In genomic region chr5:43193952-43194321, GRCh38 we compare ENCODE assay signal across 8 cellular contexts. TPM values are rescaled to one million over a fixed set of nuclear protein-coding genes. Genes with fewer than 3 reads are reported as not detected.
A peak's percentile ranks its signal among the peaks of the same experiment; 100 is the strongest.
DNase-seq lines count a peak whose midpoint lies in the region; TF ChIP-seq lines count a peak whose summit lies in the region.

No MANE protein-coding gene starts in this region.

- H3K4me3 Mint-ChIP-seq in activated naive CD4-positive, alpha-beta T cell treated with anti-CD3 and anti-CD28 coated beads for 36 hours = peak overlapping the region; percentile 72
- no peak overlapping the region for H3K4me3 Mint-ChIP-seq in activated naive CD4-positive, alpha-beta T cell treated with anti-CD3 and anti-CD28 coated beads, Interleukin-2, amount 10 ng/mL, durations not matched to agents 7 days and 5 days
- H3K4me3 Mint-ChIP-seq in activated naive CD8-positive, alpha-beta T cell = peak overlapping the region; percentile 91

- H3K27ac ChIP-seq in transverse colon = peak overlapping the region in 3 of 4 donors; percentile 14 to 55 (median 40)

- peaks cover 7 to 25% (median 17%) of the 10 kb centered on the region in 4 donors for H3K4me1 ChIP-seq in transverse colon

- H3K36me3 Mint-ChIP-seq in activated naive CD4-positive, alpha-beta T cell treated with anti-CD3 and anti-CD28 coated beads for 36 hours (ENCODE audit: low read depth) = no peaks in the 10 kb centered on the region
- H3K36me3 Mint-ChIP-seq in activated naive CD4-positive, alpha-beta T cell treated with anti-CD3 and anti-CD28 coated beads, Interleukin-2, amount 10 ng/mL, durations not matched to agents 7 days and 5 days = no peaks in the 10 kb centered on the region
- no peaks in the 10 kb centered on the region for H3K36me3 Mint-ChIP-seq in activated naive CD8-positive, alpha-beta T cell

- H3K27me3 Mint-ChIP-seq in activated naive CD4-positive, alpha-beta T cell treated with anti-CD3 and anti-CD28 coated beads for 36 hours (ENCODE audit: low read depth) = peaks cover 21% of the 10 kb centered on the region
- peaks cover 37% of the 10 kb centered on the region for H3K27me3 Mint-ChIP-seq in activated naive CD4-positive, alpha-beta T cell treated with anti-CD3 and anti-CD28 coated beads, Interleukin-2, amount 10 ng/mL, durations not matched to agents 7 days and 5 days
- H3K27me3 Mint-ChIP-seq in activated naive CD8-positive, alpha-beta T cell = peaks cover 8% of the 10 kb centered on the region

- no peaks in the 10 kb centered on the region for H3K36me3 ChIP-seq in transverse colon

- no peak for TF ChIP-seq CTCF in transverse colon (IDR thresholded peaks at IDR 0.05)

- H3K9me3 Mint-ChIP-seq in activated naive CD4-positive, alpha-beta T cell treated with anti-CD3 and anti-CD28 coated beads for 36 hours = no peaks in the 10 kb centered on the region
- no peaks in the 10 kb centered on the region for H3K9me3 Mint-ChIP-seq in activated naive CD4-positive, alpha-beta T cell treated with anti-CD3 and anti-CD28 coated beads, Interleukin-2, amount 10 ng/mL, durations not matched to agents 7 days and 5 days
- no peaks in the 10 kb centered on the region for H3K9me3 Mint-ChIP-seq in activated naive CD8-positive, alpha-beta T cell (ENCODE audit: low read depth)

- CTCF ChIA-PET in activated naive CD4-positive, alpha-beta T cell treated with anti-CD3 and anti-CD28 coated beads for 36 hours (lab: Charles Lee) = interaction anchor here (1.0 to 3.8 kb wide), 3 partner anchors 88 to 290 kb away, joined by 4 to 20 read pairs (median 8); partner anchors contain the start of gene TMEM267
- CTCF ChIA-PET in activated naive CD4-positive, alpha-beta T cell treated with anti-CD3 and anti-CD28 coated beads, Interleukin-2, amount 10 ng/mL, durations not matched to agents 7 days and 5 days (lab: Charles Lee) = interaction anchor here (0.6 to 2.4 kb wide), 3 partner anchors 70 to 112 kb away, joined by 3 to 10 read pairs (median 3); no protein-coding TSS in a partner anchor

- H3K4me1 Mint-ChIP-seq in activated naive CD4-positive, alpha-beta T cell treated with anti-CD3 and anti-CD28 coated beads for 36 hours (ENCODE audit: low read depth) = peaks cover 31% of the 10 kb centered on the region
- H3K4me1 Mint-ChIP-seq in activated naive CD4-positive, alpha-beta T cell treated with anti-CD3 and anti-CD28 coated beads, Interleukin-2, amount 10 ng/mL, durations not matched to agents 7 days and 5 days = peaks cover 25% of the 10 kb centered on the region
- peaks cover 26% of the 10 kb centered on the region for H3K4me1 Mint-ChIP-seq in activated naive CD8-positive, alpha-beta T cell (ENCODE audit: low read depth)

- intact Hi-C loops in activated naive CD4-positive, alpha-beta T cell treated with anti-CD3 and anti-CD28 coated beads for 36 hours (cut with micrococcal nuclease) = loop anchor here (1.0 to 5.0 kb wide), 19 partner anchors 33 to 578 kb away; partner anchors contain the start of genes ANXA2R, C5orf34, HMGCS1 and NNT
- intact Hi-C loops in transverse colon (cut with DNase I; ENCODE audit: low total_unique reads) = no loop called here

- peaks cover 23% of the 10 kb centered on the region for H3K27me3 ChIP-seq in transverse colon

- TF ChIP-seq POLR2A in transverse colon (IDR thresholded peaks at IDR 0.05) = no peak

- H3K9me3 ChIP-seq in iPS-18c (ENCODE audit: control insufficient read depth, insufficient read depth, low read length) (no peaks in the 10 kb centered on the region), transverse colon (no peaks in the 10 kb centered on the region)

- TF ChIP-seq EP300 in transverse colon (IDR thresholded peaks at IDR 0.05; ENCODE audit: low read depth) = no peak

- H3K27ac Mint-ChIP-seq in activated naive CD4-positive, alpha-beta T cell treated with anti-CD3 and anti-CD28 coated beads for 36 hours = no peak overlapping the region
- no peak overlapping the region for H3K27ac Mint-ChIP-seq in activated naive CD4-positive, alpha-beta T cell treated with anti-CD3 and anti-CD28 coated beads, Interleukin-2, amount 10 ng/mL, durations not matched to agents 7 days and 5 days
- peak overlapping the region; percentile 46 for H3K27ac Mint-ChIP-seq in activated naive CD8-positive, alpha-beta T cell

- no peak for DNase-seq in activated naive CD4-positive, alpha-beta T cell treated with anti-CD3 and anti-CD28 coated beads for 36 hours
- no peak for DNase-seq in activated naive CD4-positive, alpha-beta T cell treated with anti-CD3 and anti-CD28 coated beads, Interleukin-2, amount 10 ng/mL, durations not matched to agents 7 days and 5 days
- DNase-seq in transverse colon = no peak
- DNase-seq in HUDEP-2 (lab: John Stamatoyannopoulos, UW; ENCODE audit: unreplicated experiment in 76 of 76) = no peak
- DNase-seq in NCI-H1436 treated with DMSO at 0.1 percent for 48 hours (lab: John Stamatoyannopoulos, UW) = no peak
- no peak for DNase-seq in T1000 (lab: John Stamatoyannopoulos, UW)

- in situ Hi-C loops in transverse colon (cut with MboI; ENCODE audit: low pct_ligation_motif_present in 1 of 4, low pct_unique_long_range_greater_than_20kb in 1 of 4, low sequenced_read_pairs in 3 of 4) = no loop called here

- H3K4me3 ChIP-seq in iPS-18c (ENCODE audit: insufficient read depth, low read depth, low read length) (peak overlapping the region; percentile 66; the same call in 1 of the 2 replicates), transverse colon (peak overlapping the region in 1 of 4 donors; percentile 71)

- WGBS in transverse colon (ENCODE audit: low coverage in 1 of 2), 2 donors = 72% methylated on average over 6 of the region's 6 CpGs; no CpG with 5 or more reads in 1 of the 2 donors

RNA-seq across cellular contexts. Expression of gene NIM1K, which starts 1.9 kb away (rescaled TPM):
- total RNA-seq in activated naive CD4-positive, alpha-beta T cell treated with anti-CD3 and anti-CD28 coated beads for 36 hours = under 1 TPM; 0.54 to 0.57 TPM
- under 1 TPM in 1 of 4 donors, not detected in 3; 0.32 TPM for total RNA-seq in transverse colon
